27 cellular contexts compared by ENCODE assay signal in the genomic region with DNA sequence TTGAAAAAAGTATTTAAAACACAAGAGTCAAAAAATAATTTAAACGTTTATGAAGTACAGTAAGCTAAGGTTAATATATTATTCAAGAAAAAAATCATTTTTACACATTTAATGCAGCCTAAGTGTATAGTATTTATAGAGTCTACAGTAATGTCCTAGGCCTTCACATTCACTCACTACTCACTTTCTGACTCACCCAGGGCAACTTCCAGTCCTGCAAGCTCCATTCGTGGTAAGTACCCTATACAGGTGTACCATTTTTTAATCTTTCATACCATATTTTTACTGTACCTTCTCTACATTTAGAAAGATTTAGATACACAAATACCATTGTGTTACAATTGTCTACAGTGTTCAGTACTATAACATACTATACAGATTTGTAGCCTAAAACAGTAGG.
"Had no signal": no experiment of that assay in that cellular context is flagged by ENCODE, and none has a peak within 500 bp of the region (broad histone marks: within the 10 kb centered on the region; RNA-seq: fewer than 3 reads in every experiment).

No MANE protein-coding gene starts in this region.

- H3K9me3 ChIP-seq: colonic mucosa, esophagus squamous epithelium, gastrocnemius medialis had no signal

- H3K4me3 ChIP-seq: cardiac muscle cell, colonic mucosa, esophagus squamous epithelium, gastrocnemius medialis, heart left ventricle had no signal

- H3K36me3 ChIP-seq: brain microvascular endothelial cell, cardiac muscle cell, colonic mucosa, esophagus squamous epithelium, gastrocnemius medialis, heart left ventricle, WERI-Rb-1 had no signal

- DNase-seq: activated B cell treated with CpG ODN at 0.5 μM for 24 hours; activated CD4-positive, alpha-beta T cell treated with anti-CD3 and anti-CD28 coated beads for 48 hours; activated CD4-positive, alpha-beta T cell treated with anti-CD3 and anti-CD28 coated beads, Interleukin-2, amount 50 U/mL, for 1 hour; activated CD4-positive, alpha-beta T cell treated with anti-CD3 and anti-CD28 coated beads, Interleukin-2, amount 50 U/mL, for 48 hours; activated CD8-positive, alpha-beta memory T cell treated with anti-CD3 and anti-CD28 coated beads for 24 hours; activated CD8-positive, alpha-beta T cell treated with anti-CD3 and anti-CD28 coated beads for 36 hours; activated effector memory CD4-positive, alpha-beta T cell treated with Interleukin-2 at 50 U/mL for 16 hours; activated gamma-delta T cell treated with Interleukin-2 at 50 U/mL for 16 hours; activated naive CD4-positive, alpha-beta T cell treated with anti-CD3 and anti-CD28 coated beads, Interleukin-2, amount 50 U/mL, for 16 hours; activated naive CD4-positive, alpha-beta T cell treated with Interleukin-2 at 50 U/mL for 16 hours; activated T-cell treated with anti-CD3 and anti-CD28 coated beads, Interleukin-2, amount 50 U/mL, for 4 hours; amniotic stem cell; anterior cingulate cortex; brain microvascular endothelial cell; central memory CD4-positive, alpha-beta T cell; cerebellar nuclear complex; colonic mucosa; effector CD8-positive, alpha-beta T cell; esophagus squamous epithelium; gastrocnemius medialis; glutamatergic neuron; heart left ventricle; T-helper 1 cell; T-helper 17 cell; T1000; WERI-Rb-1 had no signal

- H3K4me1 ChIP-seq: colonic mucosa, esophagus squamous epithelium, heart left ventricle had no signal

- H3K27ac ChIP-seq: brain microvascular endothelial cell, cardiac muscle cell, colonic mucosa, esophagus squamous epithelium, gastrocnemius medialis, heart left ventricle, WERI-Rb-1 had no signal

- H3K27me3 ChIP-seq: brain microvascular endothelial cell, cardiac muscle cell, colonic mucosa, esophagus squamous epithelium, gastrocnemius medialis, heart left ventricle had no signal
